In the genomic region with DNA sequence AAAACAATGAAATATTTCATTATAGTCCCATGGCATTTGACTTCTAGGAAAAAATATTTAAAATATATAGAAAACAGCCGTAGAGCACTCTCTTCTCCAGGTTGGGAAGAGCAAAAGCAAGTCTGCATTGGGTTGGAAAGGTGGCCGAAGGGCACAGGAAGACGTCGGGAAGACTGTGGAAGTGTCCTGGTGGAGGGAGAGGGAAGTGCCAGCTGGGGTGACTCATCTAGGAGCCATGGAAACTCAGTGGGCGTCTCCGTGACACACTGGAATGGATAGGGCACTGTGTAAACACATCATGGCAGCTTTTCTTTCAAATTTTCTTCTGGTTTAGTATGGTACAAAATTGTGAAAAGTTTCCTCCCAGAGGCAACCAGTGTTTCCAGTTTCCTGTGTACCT, we compare ENCODE assay signal across 8 cellular contexts. TPM values are rescaled to one million over a fixed set of nuclear protein-coding genes. Genes with fewer than 3 reads are reported as not detected.
DNase-seq lines count a peak whose midpoint lies in the region; ATAC-seq and TF ChIP-seq lines count a peak whose summit lies in the region.

No MANE protein-coding gene starts in this region.

- H3K4me3 ChIP-seq in LNCaP clone FGC (ENCODE audit: low read depth, low read length): no peak overlapping the region
- no peak overlapping the region for H3K4me3 ChIP-seq in coronary artery

- ATAC-seq in GM18858 (IDR thresholded peaks at IDR 0.05; ENCODE audit: unreplicated experiment): no peak
- no peak for ATAC-seq in activated CD8-positive, alpha-beta memory T cell treated with anti-CD3 and anti-CD28 coated beads, Interleukin-2, amount 10 ng/mL, durations not matched to agents 7 days and 5 days

- TF ChIP-seq CTCF in C4-2B (conservative IDR thresholded peaks at IDR 0.05) (peak; percentile 63), LNCaP clone FGC (IDR thresholded peaks at IDR 0.05; ENCODE audit: control insufficient read depth, extremely low read depth, insufficient read depth) (peak; percentile 20; the same call in 1 of the 2 replicates), coronary artery (IDR thresholded peaks at IDR 0.05) (peak; percentile 59)

- peaks cover 13% of the 10 kb centered on the region for H3K4me1 Mint-ChIP-seq in activated CD8-positive, alpha-beta memory T cell treated with anti-CD3 and anti-CD28 coated beads, Interleukin-2, amount 10 ng/mL, durations not matched to agents 7 days and 5 days

- peaks cover 47% of the 10 kb centered on the region for H3K36me3 Mint-ChIP-seq in activated CD8-positive, alpha-beta memory T cell treated with anti-CD3 and anti-CD28 coated beads, Interleukin-2, amount 10 ng/mL, durations not matched to agents 7 days and 5 days

- DNase-seq in LNCaP clone FGC (ENCODE audit: low read depth) (no peak), coronary artery (ENCODE audit: low spot score) (no peak), medulla oblongata (ENCODE audit: extremely low spot score) (peak; percentile 47), cortex of kidney (lab: John Stamatoyannopoulos, UW) (no peak), NCI-H510A treated with DMSO at 0.1 percent for 48 hours (lab: John Stamatoyannopoulos, UW) (no peak)
- no peak for DNase-seq in activated CD8-positive, alpha-beta memory T cell treated with anti-CD3 and anti-CD28 coated beads, Interleukin-2, amount 10 ng/mL, durations not matched to agents 7 days and 5 days

- H3K27ac Mint-ChIP-seq in activated CD8-positive, alpha-beta memory T cell treated with anti-CD3 and anti-CD28 coated beads, Interleukin-2, amount 10 ng/mL, durations not matched to agents 7 days and 5 days: no peak overlapping the region

- peak overlapping the region; percentile 9 for H3K27ac ChIP-seq in C4-2B
- H3K27ac ChIP-seq in coronary artery: peak overlapping the region; percentile 12 to 52

- H3K4me3 Mint-ChIP-seq in activated CD8-positive, alpha-beta memory T cell treated with anti-CD3 and anti-CD28 coated beads, Interleukin-2, amount 10 ng/mL, durations not matched to agents 7 days and 5 days: no peak overlapping the region

- H3K9me3 Mint-ChIP-seq in activated CD8-positive, alpha-beta memory T cell treated with anti-CD3 and anti-CD28 coated beads, Interleukin-2, amount 10 ng/mL, durations not matched to agents 7 days and 5 days (ENCODE audit: low read depth): no peaks in the 10 kb centered on the region

- CTCF ChIA-PET in activated CD8-positive, alpha-beta memory T cell treated with anti-CD3 and anti-CD28 coated beads, Interleukin-2, amount 10 ng/mL, durations not matched to agents 7 days and 5 days (lab: Charles Lee): interaction anchor here (1.1 to 1.4 kb wide), 3 partner anchors 11 to 16 kb away, joined by 3 to 4 read pairs (median 4); no protein-coding TSS in a partner anchor

- no peaks in the 10 kb centered on the region for H3K27me3 Mint-ChIP-seq in activated CD8-positive, alpha-beta memory T cell treated with anti-CD3 and anti-CD28 coated beads, Interleukin-2, amount 10 ng/mL, durations not matched to agents 7 days and 5 days

RNA-seq across cellular contexts. Expression of gene GTPBP1, which starts 12.7 kb away (rescaled TPM):
- total RNA-seq in activated CD8-positive, alpha-beta memory T cell treated with anti-CD3 and anti-CD28 coated beads, Interleukin-2, amount 10 ng/mL, durations not matched to agents 7 days and 5 days: 100 to 1,000 TPM; 116 to 146 TPM

RNA-seq across cellular contexts. Expression of gene JOSD1, which starts 17.7 kb away (rescaled TPM):
- 10 to 100 TPM; 74.0 to 77.0 TPM for total RNA-seq in activated CD8-positive, alpha-beta memory T cell treated with anti-CD3 and anti-CD28 coated beads, Interleukin-2, amount 10 ng/mL, durations not matched to agents 7 days and 5 days

RNA-seq across cellular contexts. Expression of gene TOMM22, which starts 36.7 kb away (rescaled TPM):
- 10 to 100 TPM; 61.1 to 94.9 TPM for total RNA-seq in activated CD8-positive, alpha-beta memory T cell treated with anti-CD3 and anti-CD28 coated beads, Interleukin-2, amount 10 ng/mL, durations not matched to agents 7 days and 5 days

RNA-seq across cellular contexts. Expression of gene SUN2, which starts 37.4 kb away (rescaled TPM):
- total RNA-seq in activated CD8-positive, alpha-beta memory T cell treated with anti-CD3 and anti-CD28 coated beads, Interleukin-2, amount 10 ng/mL, durations not matched to agents 7 days and 5 days: 100 to 1,000 TPM; 320 to 412 TPM
